1 cellular context compared by ENCODE assay signal in the genomic region with DNA sequence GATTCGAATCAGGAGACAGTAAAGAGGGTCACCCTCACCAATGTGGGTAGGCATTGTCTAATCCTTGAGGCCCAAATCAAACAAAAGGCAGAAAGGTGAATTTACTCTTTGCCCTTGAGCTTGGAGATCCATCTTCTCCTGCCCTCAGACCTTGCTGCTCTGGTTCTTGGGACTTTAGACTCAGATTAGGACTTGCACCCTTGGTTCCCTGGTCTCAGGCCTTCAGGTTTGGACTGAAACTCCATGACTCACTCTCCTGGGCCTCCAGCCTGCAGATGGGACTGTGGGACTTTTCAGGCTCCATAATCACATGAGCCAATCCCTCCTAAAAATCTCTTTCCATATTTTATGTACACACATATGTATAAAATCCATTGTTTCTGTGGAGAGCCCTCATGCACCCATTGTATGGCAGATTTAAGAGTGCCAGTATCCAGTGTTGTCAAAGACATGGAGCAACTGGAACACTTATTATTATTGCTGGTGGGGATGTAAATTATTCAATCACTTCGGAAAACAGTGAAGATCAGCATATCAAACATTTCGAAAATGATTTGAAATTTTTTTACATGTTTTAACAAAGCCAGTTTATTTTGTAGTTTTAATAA.
TF ChIP-seq lines count a peak whose summit lies in the region.

No MANE protein-coding gene starts in this region.

TF ChIP-seq in GM23338, 12 proteins besides CTCF, POLR2A, EP300 and RAD21 (continued from another document):
- TF ChIP-seq, protein P1, sequence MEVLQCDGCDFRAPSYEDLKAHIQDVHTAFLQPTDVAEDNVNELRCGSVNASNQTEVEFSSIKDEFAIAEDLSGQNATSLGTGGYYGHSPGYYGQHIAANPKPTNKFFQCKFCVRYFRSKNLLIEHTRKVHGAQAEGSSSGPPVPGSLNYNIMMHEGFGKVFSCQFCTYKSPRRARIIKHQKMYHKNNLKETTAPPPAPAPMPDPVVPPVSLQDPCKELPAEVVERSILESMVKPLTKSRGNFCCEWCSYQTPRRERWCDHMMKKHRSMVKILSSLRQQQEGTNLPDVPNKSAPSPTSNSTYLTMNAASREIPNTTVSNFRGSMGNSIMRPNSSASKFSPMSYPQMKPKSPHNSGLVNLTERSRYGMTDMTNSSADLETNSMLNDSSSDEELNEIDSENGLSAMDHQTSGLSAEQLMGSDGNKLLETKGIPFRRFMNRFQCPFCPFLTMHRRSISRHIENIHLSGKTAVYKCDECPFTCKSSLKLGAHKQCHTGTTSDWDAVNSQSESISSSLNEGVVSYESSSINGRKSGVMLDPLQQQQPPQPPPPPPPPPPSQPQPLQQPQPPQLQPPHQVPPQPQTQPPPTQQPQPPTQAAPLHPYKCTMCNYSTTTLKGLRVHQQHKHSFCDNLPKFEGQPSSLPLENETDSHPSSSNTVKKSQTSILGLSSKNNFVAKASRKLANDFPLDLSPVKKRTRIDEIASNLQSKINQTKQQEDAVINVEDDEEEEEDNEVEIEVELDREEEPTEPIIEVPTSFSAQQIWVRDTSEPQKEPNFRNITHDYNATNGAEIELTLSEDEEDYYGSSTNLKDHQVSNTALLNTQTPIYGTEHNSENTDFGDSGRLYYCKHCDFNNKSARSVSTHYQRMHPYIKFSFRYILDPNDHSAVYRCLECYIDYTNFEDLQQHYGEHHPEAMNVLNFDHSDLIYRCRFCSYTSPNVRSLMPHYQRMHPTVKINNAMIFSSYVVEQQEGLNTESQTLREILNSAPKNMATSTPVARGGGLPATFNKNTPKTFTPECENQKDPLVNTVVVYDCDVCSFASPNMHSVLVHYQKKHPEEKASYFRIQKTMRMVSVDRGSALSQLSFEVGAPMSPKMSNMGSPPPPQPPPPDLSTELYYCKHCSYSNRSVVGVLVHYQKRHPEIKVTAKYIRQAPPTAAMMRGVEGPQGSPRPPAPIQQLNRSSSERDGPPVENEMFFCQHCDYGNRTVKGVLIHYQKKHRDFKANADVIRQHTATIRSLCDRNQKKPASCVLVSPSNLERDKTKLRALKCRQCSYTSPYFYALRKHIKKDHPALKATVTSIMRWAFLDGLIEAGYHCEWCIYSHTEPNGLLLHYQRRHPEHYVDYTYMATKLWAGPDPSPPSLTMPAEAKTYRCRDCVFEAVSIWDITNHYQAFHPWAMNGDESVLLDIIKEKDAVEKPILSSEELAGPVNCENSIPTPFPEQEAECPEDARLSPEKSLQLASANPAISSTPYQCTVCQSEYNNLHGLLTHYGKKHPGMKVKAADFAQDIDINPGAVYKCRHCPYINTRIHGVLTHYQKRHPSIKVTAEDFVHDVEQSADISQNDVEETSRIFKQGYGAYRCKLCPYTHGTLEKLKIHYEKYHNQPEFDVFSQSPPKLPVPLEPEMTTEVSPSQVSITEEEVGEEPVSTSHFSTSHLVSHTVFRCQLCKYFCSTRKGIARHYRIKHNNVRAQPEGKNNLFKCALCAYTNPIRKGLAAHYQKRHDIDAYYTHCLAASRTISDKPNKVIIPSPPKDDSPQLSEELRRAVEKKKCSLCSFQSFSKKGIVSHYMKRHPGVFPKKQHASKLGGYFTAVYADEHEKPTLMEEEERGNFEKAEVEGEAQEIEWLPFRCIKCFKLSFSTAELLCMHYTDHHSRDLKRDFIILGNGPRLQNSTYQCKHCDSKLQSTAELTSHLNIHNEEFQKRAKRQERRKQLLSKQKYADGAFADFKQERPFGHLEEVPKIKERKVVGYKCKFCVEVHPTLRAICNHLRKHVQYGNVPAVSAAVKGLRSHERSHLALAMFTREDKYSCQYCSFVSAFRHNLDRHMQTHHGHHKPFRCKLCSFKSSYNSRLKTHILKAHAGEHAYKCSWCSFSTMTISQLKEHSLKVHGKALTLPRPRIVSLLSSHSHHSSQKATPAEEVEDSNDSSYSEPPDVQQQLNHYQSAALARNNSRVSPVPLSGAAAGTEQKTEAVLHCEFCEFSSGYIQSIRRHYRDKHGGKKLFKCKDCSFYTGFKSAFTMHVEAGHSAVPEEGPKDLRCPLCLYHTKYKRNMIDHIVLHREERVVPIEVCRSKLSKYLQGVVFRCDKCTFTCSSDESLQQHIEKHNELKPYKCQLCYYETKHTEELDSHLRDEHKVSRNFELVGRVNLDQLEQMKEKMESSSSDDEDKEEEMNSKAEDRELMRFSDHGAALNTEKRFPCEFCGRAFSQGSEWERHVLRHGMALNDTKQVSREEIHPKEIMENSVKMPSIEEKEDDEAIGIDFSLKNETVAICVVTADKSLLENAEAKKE (CRISPR knock-in tag; IDR thresholded peaks at IDR 0.05) = no peak
